In genomic region chr5:8633259-8633658, GRCh38 we compare ENCODE assay signal across 21 cellular contexts.
A peak's percentile ranks its signal among the peaks of the same experiment; 100 is the strongest.
DNase-seq lines count a peak whose midpoint lies in the region; ATAC-seq and TF ChIP-seq lines count a peak whose summit lies in the region.
"Had no signal": no experiment of that assay in that cellular context is flagged by ENCODE, and none has a peak within 500 bp of the region (broad histone marks: within the 10 kb centered on the region; RNA-seq: fewer than 3 reads in every experiment).

No MANE protein-coding gene starts in this region.

- DNase-seq in AG09309 (ENCODE audit: low read depth) (peak; percentile 2), GM23338 (ENCODE audit: low spot score) (no peak), brain microvascular endothelial cell (no peak), foreskin fibroblast (peak; percentile 22 to 56), SHP77 (lab: John Stamatoyannopoulos, UW) (no peak), HPDE6-E6E7 (ENCODE audit: extremely low spot score) (no peak), sciatic nerve (ENCODE audit: low spot score) (no peak)
- no peak for DNase-seq in activated naive CD4-positive, alpha-beta T cell treated with anti-CD3 and anti-CD28 coated beads for 36 hours
- DNase-seq: Calu3; CD4-positive, alpha-beta memory T cell; DMS79; NCI-H1417 treated with DMSO at 0.1 percent for 48 hours; NCI-H1930; NCI-H2171; NCI-H446 treated with DMSO at 0.1 percent for 48 hours; NCI-H748 treated with DMSO at 0.1 percent for 48 hours had no signal

- no peaks in the 10 kb centered on the region for H3K36me3 Mint-ChIP-seq in GM23338 (ENCODE audit: low read depth)
- no peaks in the 10 kb centered on the region for H3K36me3 Mint-ChIP-seq in activated naive CD4-positive, alpha-beta T cell treated with anti-CD3 and anti-CD28 coated beads for 36 hours (ENCODE audit: low read depth)
- H3K36me3 Mint-ChIP-seq: CD4-positive, alpha-beta memory T cell had no signal

- no peak overlapping the region for H3K4me3 Mint-ChIP-seq in GM23338
- no peak overlapping the region for H3K4me3 Mint-ChIP-seq in activated naive CD4-positive, alpha-beta T cell treated with anti-CD3 and anti-CD28 coated beads for 36 hours
- H3K4me3 Mint-ChIP-seq: B cell; CD4-positive, alpha-beta memory T cell had no signal

- in situ Hi-C loops in brain microvascular endothelial cell (cut with HindIII; ENCODE audit: low pct_ligation_motif_present, low sequenced_read_pairs): no loop called here

- intact Hi-C loops in activated naive CD4-positive, alpha-beta T cell treated with anti-CD3 and anti-CD28 coated beads for 36 hours (cut with micrococcal nuclease): no loop called here
- intact Hi-C loops in sciatic nerve (cut with DNase I): no loop called here

- H2AFZ ChIP-seq in GM23338: no peak overlapping the region

- ATAC-seq in GM23338 (no peak), sciatic nerve (no peak)
- ATAC-seq: HCT116, K562, PC-3 had no signal

- H3K27ac ChIP-seq in GM23338 (ENCODE audit: low read depth): no peak overlapping the region
- H3K27ac ChIP-seq in brain microvascular endothelial cell: peak overlapping the region; percentile 60
- H3K27ac ChIP-seq: HL-60 had no signal

- TF ChIP-seq CTCF in AG09309 (IDR thresholded peaks at IDR 0.05; ENCODE audit: control insufficient read depth, insufficient read depth, low read depth, low read length, missing control alignments) (no peak), GM23338 (conservative IDR thresholded peaks at IDR 0.05; ENCODE audit: low read depth in 2 of 2) (no peak), brain microvascular endothelial cell (IDR thresholded peaks at IDR 0.05; ENCODE audit: low read depth, low read length, missing control alignments) (no peak), foreskin fibroblast (IDR thresholded peaks at IDR 0.05; ENCODE audit: low read depth, low read length) (no peak)

- H3K36me3 ChIP-seq in GM23338 (ENCODE audit: insufficient read depth) (no peaks in the 10 kb centered on the region), brain microvascular endothelial cell (replicated peaks) (no peaks in the 10 kb centered on the region)

- no peaks in the 10 kb centered on the region for H3K4me1 ChIP-seq in GM23338 (ENCODE audit: insufficient read depth)

- no peaks in the 10 kb centered on the region; the same call in 1 of the 2 replicates for H3K9me2 ChIP-seq in GM23338 (ENCODE audit: insufficient read depth)

- H3K4me2 ChIP-seq in GM23338: no peak overlapping the region

- H3K79me2 ChIP-seq in GM23338 (replicated peaks; ENCODE audit: insufficient read depth): no peaks in the 10 kb centered on the region

- H3K27me3 ChIP-seq in GM23338 (ENCODE audit: insufficient read depth) (no peaks in the 10 kb centered on the region), brain microvascular endothelial cell (replicated peaks) (no peaks in the 10 kb centered on the region)

- H3K9me3 Mint-ChIP-seq in GM23338: no peaks in the 10 kb centered on the region; the same call in 2 of the 3 replicates
- peaks cover 12% of the 10 kb centered on the region for H3K9me3 Mint-ChIP-seq in activated naive CD4-positive, alpha-beta T cell treated with anti-CD3 and anti-CD28 coated beads for 36 hours

- CTCF ChIA-PET in activated naive CD4-positive, alpha-beta T cell treated with anti-CD3 and anti-CD28 coated beads for 36 hours (lab: Charles Lee): no interaction called here

- no peak overlapping the region for H3K4me3 ChIP-seq in AG09309 (ENCODE audit: control insufficient read depth, low read depth, low read length)
- no peak overlapping the region for H3K4me3 ChIP-seq in GM23338
- no peak overlapping the region for H3K4me3 ChIP-seq in brain microvascular endothelial cell (ENCODE audit: low read depth, low read length)
- H3K4me3 ChIP-seq in foreskin fibroblast (ENCODE audit: low read depth in 1 of 2, low read length in 2 of 2): no peak overlapping the region
- H3K4me3 ChIP-seq: K562 had no signal

- H3F3A ChIP-seq in GM23338 (replicated peaks; ENCODE audit: low read depth): no peaks in the 10 kb centered on the region

- no peaks in the 10 kb centered on the region for H4K20me1 ChIP-seq in GM23338 (replicated peaks; ENCODE audit: insufficient read depth)

- peaks cover 13% of the 10 kb centered on the region for H3K4me1 Mint-ChIP-seq in GM23338
- no peaks in the 10 kb centered on the region for H3K4me1 Mint-ChIP-seq in activated naive CD4-positive, alpha-beta T cell treated with anti-CD3 and anti-CD28 coated beads for 36 hours (ENCODE audit: low read depth)
- H3K4me1 Mint-ChIP-seq: B cell; CD4-positive, alpha-beta memory T cell had no signal

- peaks cover 4% of the 10 kb centered on the region for H3K27me3 Mint-ChIP-seq in GM23338 (ENCODE audit: insufficient read depth, low read depth, poor library complexity)
- no peaks in the 10 kb centered on the region for H3K27me3 Mint-ChIP-seq in activated naive CD4-positive, alpha-beta T cell treated with anti-CD3 and anti-CD28 coated beads for 36 hours (ENCODE audit: low read depth)
- H3K27me3 Mint-ChIP-seq: B cell; CD4-positive, alpha-beta memory T cell had no signal

- 0 out of 2 replicates have a peak overlapping the region, but pooled peaks have one; percentile 76 for H3K27ac Mint-ChIP-seq in GM23338
- H3K27ac Mint-ChIP-seq in activated naive CD4-positive, alpha-beta T cell treated with anti-CD3 and anti-CD28 coated beads for 36 hours: no peak overlapping the region
- H3K27ac Mint-ChIP-seq: B cell; CD4-positive, alpha-beta memory T cell had no signal

TF ChIP-seq in GM23338, 12 proteins besides CTCF, POLR2A, EP300 and RAD21:
- TF ChIP-seq REST (IDR thresholded peaks at IDR 0.05; ENCODE audit: unreplicated experiment) (no peak), STAT1 (IDR thresholded peaks at IDR 0.05; ENCODE audit: unreplicated experiment) (no peak), ZNF114 (CRISPR knock-in tag; IDR thresholded peaks at IDR 0.05) (no peak), CREB1 (CRISPR knock-in tag; IDR thresholded peaks at IDR 0.05; ENCODE audit: low read depth) (no peak), POLR2AphosphoS5 (IDR thresholded peaks at IDR 0.05; ENCODE audit: low read depth) (no peak), NANOG (IDR thresholded peaks at IDR 0.05; ENCODE audit: borderline replicate concordance) (no peak), EZH2phosphoT487 (IDR thresholded peaks at IDR 0.05; ENCODE audit: unreplicated experiment) (no peak), EZH2 (IDR thresholded peaks at IDR 0.05; ENCODE audit: low read depth, unreplicated experiment) (no peak), JUNB (IDR thresholded peaks at IDR 0.05; ENCODE audit: unreplicated experiment) (no peak)

Comparison
In these comparisons a context has a peak if more than half of its experiments do, and no peak if none do; other contexts are left out.
1. DNase-seq: peak in AG09309 (single experiment) and foreskin fibroblast (2 of 2); none in GM23338 (single experiment), brain microvascular endothelial cell (single experiment), SHP77 (0 of 2), HPDE6-E6E7 (single experiment), activated naive CD4-positive, alpha-beta T cell treated with anti-CD3 and anti-CD28 coated beads for 36 hours (single experiment) and sciatic nerve (single experiment).